Comparison of ENCODE assay signal across 8 cellular contexts in genomic region chr7:22858640-22859561, GRCh38. TPM values are rescaled to one million over a fixed set of nuclear protein-coding genes. Genes with fewer than 3 reads are reported as not detected.
DNase-seq lines count a peak whose midpoint lies in the region; ATAC-seq and TF ChIP-seq lines count a peak whose summit lies in the region.

No MANE protein-coding gene starts in this region.

- peak overlapping the region; percentile 61 for H3K4me3 Mint-ChIP-seq in activated T-helper 17 cell treated with anti-CD3 and anti-CD28 coated beads, Interleukin-2, amount 50 U/mL, for 72 hours

- no peak overlapping the region for H3K9ac ChIP-seq in liver (ENCODE audit: low read depth in 1 of 2, low read length in 2 of 2)

- H3K27ac Mint-ChIP-seq in activated T-helper 17 cell treated with anti-CD3 and anti-CD28 coated beads, Interleukin-2, amount 50 U/mL, for 72 hours: peak overlapping the region; percentile 82

- ATAC-seq in HG02798 (IDR thresholded peaks at IDR 0.05; ENCODE audit: poor library complexity, unreplicated experiment) (peak; percentile 27), HG03378 (IDR thresholded peaks at IDR 0.05; ENCODE audit: unreplicated experiment) (no peak)
- peak; percentile 64 for ATAC-seq in activated T-helper 17 cell treated with anti-CD3 and anti-CD28 coated beads, Interleukin-2, amount 50 U/mL, for 72 hours (replicated peaks)

- CTCF ChIA-PET in AG04450 (lab: Charles Lee): interaction anchor here (5.1 kb wide), 1 partner anchor 197 kb away, joined by 44 read pairs; no protein-coding TSS in a partner anchor

- no peak for TF ChIP-seq RAD21 in liver (IDR thresholded peaks at IDR 0.05)

- H3K9me3 ChIP-seq in AG04450 (ENCODE audit: control insufficient read depth, insufficient read depth, low read length) (no peaks in the 10 kb centered on the region; the same call in 1 of the 2 replicates), liver (ENCODE audit: control insufficient read depth in 4 of 4, low read length in 3 of 4) (no peaks in the 10 kb centered on the region)

- no peaks in the 10 kb centered on the region for H3K9me3 Mint-ChIP-seq in activated T-helper 17 cell treated with anti-CD3 and anti-CD28 coated beads, Interleukin-2, amount 50 U/mL, for 72 hours

- H3K4me3 ChIP-seq in AG04450 (ENCODE audit: low read depth, low read length): peak overlapping the region; percentile 34; the same call in 1 of the 2 replicates
- H3K4me3 ChIP-seq in liver (ENCODE audit: low read depth in 1 of 3, low read length in 3 of 3): no peak overlapping the region

- intact Hi-C loops in posterior vena cava (cut with DNase I): loop anchor here (2.0 to 5.0 kb wide), 2 partner anchors 76 to 148 kb away; no protein-coding TSS in a partner anchor

- peaks cover 0 to 7% (median 3%) of the 10 kb centered on the region in 4 donors for H3K36me3 ChIP-seq in liver (ENCODE audit: control insufficient read depth in 4 of 4, insufficient read depth in 3 of 4, low read depth in 1 of 4, low read length in 3 of 4)

- 92% methylated on average over 10 of the region's 10 CpGs for WGBS in liver

- H3K27ac ChIP-seq in AG04450 (ENCODE audit: low read depth, low read length) (peak overlapping the region; percentile 92), liver (ENCODE audit: low read depth in 1 of 2, low read length in 2 of 2) (peak overlapping the region; percentile 38 to 45)

- H3K36me3 Mint-ChIP-seq in activated T-helper 17 cell treated with anti-CD3 and anti-CD28 coated beads, Interleukin-2, amount 50 U/mL, for 72 hours (ENCODE audit: low read depth): peaks cover 92% of the 10 kb centered on the region

- peaks cover 10% of the 10 kb centered on the region for H3K4me1 Mint-ChIP-seq in activated T-helper 17 cell treated with anti-CD3 and anti-CD28 coated beads, Interleukin-2, amount 50 U/mL, for 72 hours

- H3K27me3 ChIP-seq in AG04450 (ENCODE audit: control insufficient read depth, insufficient read depth, low read length) (no peaks in the 10 kb centered on the region), liver (ENCODE audit: control insufficient read depth in 4 of 4, insufficient read depth in 4 of 4, low read length in 3 of 4) (no peaks in the 10 kb centered on the region)

- no peak for TF ChIP-seq CTCF in AG04450 (IDR thresholded peaks at IDR 0.05; ENCODE audit: low read depth, low read length)
- TF ChIP-seq CTCF in liver (IDR thresholded peaks at IDR 0.05; ENCODE audit: low read depth, low read length, missing input control): no peak

- H3K27me3 Mint-ChIP-seq in activated T-helper 17 cell treated with anti-CD3 and anti-CD28 coated beads, Interleukin-2, amount 50 U/mL, for 72 hours: no peaks in the 10 kb centered on the region

- POLR2A ChIA-PET in AG04450 (lab: Yijun Ruan, JAX): interaction anchor here (0.5 to 1.0 kb wide), 5 partner anchors 8 to 298 kb away, joined by 3 to 7 read pairs (median 4); partner anchors contain the start of gene IL6

- peaks cover 0 to 21% (median 4%) of the 10 kb centered on the region in 4 donors for H3K4me1 ChIP-seq in liver (ENCODE audit: control insufficient read depth in 4 of 4, insufficient read depth in 4 of 4, low read length in 3 of 4)

- DNase-seq in AG04450 (ENCODE audit: low read depth, low spot score): peak; percentile 96
- no peak for DNase-seq in cerebellar nuclear complex (lab: John Stamatoyannopoulos, UW)
- DNase-seq in superior temporal gyrus (ENCODE audit: extremely low spot score): no peak
- DNase-seq in posterior vena cava (ENCODE audit: low spot score): no peak

TF ChIP-seq in liver, 16 proteins besides CTCF, POLR2A, EP300 and RAD21:
- TF ChIP-seq YY1 (IDR thresholded peaks at IDR 0.05) (no peak), NR2F2 (IDR thresholded peaks at IDR 0.05) (no peak), TAF1 (conservative IDR thresholded peaks at IDR 0.05) (no peak), ZBTB33 (IDR thresholded peaks at IDR 0.05) (no peak), GABPA (IDR thresholded peaks at IDR 0.05 in 1 of 2, conservative IDR thresholded peaks at IDR 0.05 in 1 of 2) (no peak), EGR1 (IDR thresholded peaks at IDR 0.05; ENCODE audit: low read depth in 2 of 2) (no peak)

RNA-seq across cellular contexts. Expression of gene TOMM7, which starts 36.3 kb away (rescaled TPM):
- polyA plus RNA-seq in AG04450 (2011; rRNA removed) (390 and 549 TPM in 2 replicates), liver (100 to 1,000 TPM; 200 to 271 TPM)
- 95.8 and 143 TPM in 2 replicates for polyA minus RNA-seq in AG04450 (2011; rRNA and poly(A)+ RNA removed)
- 100 to 1,000 TPM; 262 to 281 TPM for total RNA-seq in activated T-helper 17 cell treated with anti-CD3 and anti-CD28 coated beads, Interleukin-2, amount 50 U/mL, for 72 hours
- total RNA-seq in liver (10 to 100 TPM; 39.2 to 73.7 TPM), posterior vena cava (100 to 1,000 TPM; 227 to 235 TPM)
